ENCODE assay signal across 20 cellular contexts in the genomic region with DNA sequence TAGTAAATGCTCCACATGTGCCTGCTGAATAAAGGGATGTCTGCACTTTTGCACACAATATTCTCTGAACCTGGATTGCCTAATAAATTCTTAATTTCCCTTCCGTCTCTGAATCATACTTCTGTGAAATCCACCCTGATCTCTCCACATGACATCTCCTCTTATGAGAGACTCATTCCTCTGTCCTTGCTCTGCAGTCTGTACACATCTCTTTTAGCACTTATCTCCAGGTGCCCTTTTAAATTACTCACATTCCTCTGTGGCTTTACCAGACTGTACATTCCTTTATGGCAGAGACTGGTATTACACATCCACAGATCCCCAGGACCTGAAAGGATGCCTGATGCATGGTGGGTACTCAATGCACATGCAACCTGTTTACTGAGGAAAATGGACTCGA.
DNase-seq lines count a peak whose midpoint lies in the region; ATAC-seq, FAIRE-seq and TF ChIP-seq lines count a peak whose summit lies in the region.
"Had no signal": no experiment of that assay in that cellular context is flagged by ENCODE, and none has a peak within 500 bp of the region (broad histone marks: within the 10 kb centered on the region; RNA-seq: fewer than 3 reads in every experiment).

No MANE protein-coding gene starts in this region.

- WGBS in smooth muscle cell (ENCODE audit: low lambda C conversion rate) = 80% methylated on average over 2 of the region's 2 CpGs

- no peak for FAIRE-seq in RCC 7860 (lab: Jason Lieb, UNC)

- no peak overlapping the region for H2AFZ ChIP-seq in smooth muscle cell (ENCODE audit: low read depth)

- H3K9me3 ChIP-seq in smooth muscle cell (replicated peaks; ENCODE audit: low read depth) = no peaks in the 10 kb centered on the region
- H3K9me3 ChIP-seq: thoracic aorta had no signal

- no peaks in the 10 kb centered on the region for H3K27me3 ChIP-seq in smooth muscle cell (ENCODE audit: low read depth)
- H3K27me3 ChIP-seq: heart right ventricle had no signal

- H3K9ac ChIP-seq in smooth muscle cell (ENCODE audit: low read depth) = no peak overlapping the region

- H3K4me1 ChIP-seq in smooth muscle cell (ENCODE audit: low read depth) = no peaks in the 10 kb centered on the region

- TF ChIP-seq CTCF in fibroblast of pulmonary artery (IDR thresholded peaks at IDR 0.05; ENCODE audit: low read length, missing control alignments) (no peak), smooth muscle cell (IDR thresholded peaks at IDR 0.05; ENCODE audit: borderline replicate concordance, insufficient read depth, poor library complexity, severe bottlenecking) (no peak)

- H3K4me2 ChIP-seq in smooth muscle cell = no peak overlapping the region

- no peaks in the 10 kb centered on the region for H3F3A ChIP-seq in smooth muscle cell (ENCODE audit: low read depth)

- H4K20me1 ChIP-seq in smooth muscle cell (ENCODE audit: low read depth) = no peaks in the 10 kb centered on the region

- H3K79me2 ChIP-seq in smooth muscle cell (ENCODE audit: low read depth) = no peaks in the 10 kb centered on the region

- no peaks in the 10 kb centered on the region for H3K36me3 ChIP-seq in smooth muscle cell (ENCODE audit: low read depth)
- H3K36me3 ChIP-seq: heart right ventricle, thoracic aorta had no signal

- peak overlapping the region; percentile 42 for H3K27ac ChIP-seq in smooth muscle cell (ENCODE audit: low read depth)
- H3K27ac ChIP-seq: heart right ventricle, thoracic aorta had no signal

- DNase-seq in DMS53 (lab: John Stamatoyannopoulos, UW) (peak; percentile 19), DMS53 treated with DMSO at 0.1 percent for 48 hours (lab: John Stamatoyannopoulos, UW; ENCODE audit: unreplicated experiment) (no peak), RCC 7860 (ENCODE audit: low spot score) (peak; percentile 65), fibroblast of pulmonary artery (ENCODE audit: low read depth) (peak; percentile 1), smooth muscle cell (lab: John Stamatoyannopoulos, UW; ENCODE audit: unreplicated experiment) (no peak), HT-29 (ENCODE audit: low spot score) (no peak), NCI-H446 treated with DMSO at 0.1 percent for 48 hours (lab: John Stamatoyannopoulos, UW) (no peak)
- DNase-seq: 8988T; activated B cell treated with CpG ODN at 0.5 μM for 24 hours; activated CD8-positive, alpha-beta memory T cell treated with anti-CD3 and anti-CD28 coated beads, Interleukin-2, amount 50 U/mL, for 48 hours; COR-L47; KBM-7; left colon; naive B cell; NCI-H1436; NCI-H510A treated with DMSO at 0.1 percent for 48 hours; stimulated activated CD4-positive, alpha-beta T cell treated with anti-CD3 and anti-CD28 coated beads, Interleukin-2, amount 100 ng/mL, for 24 hours had no signal

- H3K4me3 ChIP-seq in fibroblast of pulmonary artery (replicated peaks; ENCODE audit: low read depth, low read length) (no peak overlapping the region), smooth muscle cell (no peak overlapping the region)
- H3K4me3 ChIP-seq: heart right ventricle, thoracic aorta had no signal

- ATAC-seq in GM18517 (IDR thresholded peaks at IDR 0.05; ENCODE audit: unreplicated experiment) = no peak
- ATAC-seq: left colon had no signal

Comparison
In these comparisons a context has a peak if more than half of its experiments do, and no peak if none do; other contexts are left out.
1. DNase-seq: peak in DMS53 (single experiment), RCC 7860 (single experiment) and fibroblast of pulmonary artery (single experiment); none in DMS53 treated with DMSO at 0.1 percent for 48 hours (single experiment), smooth muscle cell (single experiment), HT-29 (single experiment) and NCI-H446 treated with DMSO at 0.1 percent for 48 hours (single experiment).